ENCODE assay signal across 8 cellular contexts in the genomic region with DNA sequence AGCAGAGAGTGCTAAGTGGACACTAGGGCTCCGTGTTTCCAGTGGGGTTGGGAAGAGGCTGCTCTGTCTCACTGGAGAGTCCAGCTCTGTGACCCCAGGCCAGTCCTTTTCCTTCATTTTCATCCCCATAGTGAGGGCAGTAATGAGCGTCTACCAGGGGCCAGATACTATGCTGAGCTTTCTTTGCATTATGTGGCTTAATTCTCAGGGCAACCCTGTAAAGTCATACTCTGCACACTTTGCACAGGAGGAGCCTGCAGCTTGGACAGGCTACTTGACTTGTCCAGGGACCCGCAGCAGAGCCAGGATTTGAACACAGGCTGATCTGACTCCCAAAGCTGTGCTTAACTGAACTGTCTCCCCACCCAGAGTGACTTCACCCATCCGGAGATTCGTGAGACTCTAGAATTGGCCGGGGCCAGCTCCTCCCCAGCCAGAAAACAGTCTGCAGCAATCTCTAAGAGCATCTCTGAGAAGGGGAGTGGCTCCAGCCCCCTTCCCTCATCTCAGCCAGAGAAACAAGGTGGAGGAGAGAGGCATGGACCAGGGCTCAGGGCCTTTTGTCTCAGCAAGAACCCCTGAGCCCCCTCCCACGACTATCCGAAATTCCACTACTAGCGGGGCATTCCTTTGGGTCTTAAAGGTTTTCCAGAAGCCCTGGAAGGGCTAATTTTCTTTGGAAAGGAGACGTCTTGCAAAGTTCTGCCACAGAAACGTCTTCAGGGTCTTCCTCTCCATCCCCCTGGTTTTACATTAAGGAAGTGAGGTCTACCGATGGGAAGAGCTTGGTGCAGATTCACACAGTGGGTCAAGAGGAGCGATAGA. TPM values are rescaled to one million over a fixed set of nuclear protein-coding genes. Genes with fewer than 3 reads are reported as not detected.
DNase-seq lines count a peak whose midpoint lies in the region; ATAC-seq, FAIRE-seq and TF ChIP-seq lines count a peak whose summit lies in the region.

No MANE protein-coding gene starts in this region.

- H3K4me1 Mint-ChIP-seq in activated CD8-positive, alpha-beta memory T cell treated with anti-CD3 and anti-CD28 coated beads, Interleukin-2, amount 10 ng/mL, durations not matched to agents 7 days and 5 days = peaks cover 10% of the 10 kb centered on the region
- no peaks in the 10 kb centered on the region for H3K4me1 Mint-ChIP-seq in astrocyte (ENCODE audit: low read depth, unreplicated experiment)

- CTCF ChIA-PET in activated CD8-positive, alpha-beta memory T cell treated with anti-CD3 and anti-CD28 coated beads, Interleukin-2, amount 10 ng/mL, durations not matched to agents 7 days and 5 days (lab: Charles Lee) = interaction anchor here (0.7 to 6.7 kb wide), 18 partner anchors 8 to 273 kb away, joined by 3 to 101 read pairs (median 4); partner anchors contain the start of genes S100PBP and YARS1
- CTCF ChIA-PET in HepG2 (lab: Yijun Ruan, JAX; ENCODE audit: low intra/inter-chr PET ratio, low total read pairs) = interaction anchor here (1.2 kb wide), 1 partner anchor 54 kb away, joined by 3 read pairs; no protein-coding TSS in a partner anchor

- WGBS in HepG2 (ENCODE audit: low lambda C conversion rate) = 24% methylated on average over 8 of the region's 13 CpGs

- H3K27ac ChIP-seq in astrocyte (ENCODE audit: low read depth, low read length) = no peak overlapping the region
- H3K27ac ChIP-seq in HepG2 (ENCODE audit: extremely low read length, insufficient read depth, low read length) = no peak overlapping the region
- H3K27ac ChIP-seq in thoracic aorta = peak overlapping the region in 1 of 2 donors; percentile 44

- no peak overlapping the region for H3K27ac Mint-ChIP-seq in activated CD8-positive, alpha-beta memory T cell treated with anti-CD3 and anti-CD28 coated beads, Interleukin-2, amount 10 ng/mL, durations not matched to agents 7 days and 5 days
- peak overlapping the region; percentile 47 for H3K27ac Mint-ChIP-seq in astrocyte (ENCODE audit: unreplicated experiment)

- peak; percentile 9 for ATAC-seq in activated CD8-positive, alpha-beta memory T cell treated with anti-CD3 and anti-CD28 coated beads, Interleukin-2, amount 10 ng/mL, durations not matched to agents 7 days and 5 days
- ATAC-seq in HepG2 = peak; percentile 15
- no peak for ATAC-seq in thoracic aorta (ENCODE audit: insufficient number of reproducible peaks, low FRiP score, low read depth)
- ATAC-seq in HG02642 (IDR thresholded peaks at IDR 0.05; ENCODE audit: poor library complexity, unreplicated experiment) = no peak

- H3K27me3 ChIP-seq in astrocyte (ENCODE audit: insufficient read depth, low read length) = peaks cover 5% of the 10 kb centered on the region
- peaks cover 0 to 19% of the 10 kb centered on the region in 2 experiments; a peak in 3 of 5 replicates for H3K27me3 ChIP-seq in HepG2 (ENCODE audit: control insufficient read depth in 1 of 2, insufficient read depth in 2 of 2, low read length in 2 of 2)
- H3K27me3 ChIP-seq in thoracic aorta (replicated peaks; ENCODE audit: insufficient read depth) = no peaks in the 10 kb centered on the region

- peaks cover 5% of the 10 kb centered on the region for H3K4me1 ChIP-seq in astrocyte (ENCODE audit: insufficient read depth, low read length)
- H3K4me1 ChIP-seq in HepG2 (ENCODE audit: insufficient read depth, low read length) = peaks cover 32% of the 10 kb centered on the region
- peaks cover 6 to 42% of the 10 kb centered on the region in 2 donors for H3K4me1 ChIP-seq in thoracic aorta (ENCODE audit: control insufficient read depth in 1 of 2, low read depth in 2 of 2)

- intact Hi-C loops in HepG2 (cut with micrococcal nuclease; ENCODE audit: unreplicated experiment) = loop anchor here (5.0 to 10.0 kb wide), 3 partner anchors 54 to 349 kb away; partner anchors contain the start of genes S100PBP and YARS1

- H3K36me3 ChIP-seq in astrocyte (ENCODE audit: insufficient read depth, low read length) = no peaks in the 10 kb centered on the region
- no peaks in the 10 kb centered on the region for H3K36me3 ChIP-seq in HepG2 (replicated peaks in 1 of 2; ENCODE audit: control insufficient read depth in 1 of 2, insufficient read depth in 2 of 2, low read length in 2 of 2)
- H3K36me3 ChIP-seq in thoracic aorta = no peaks in the 10 kb centered on the region

- TF ChIP-seq CTCF in astrocyte (IDR thresholded peaks at IDR 0.05; ENCODE audit: insufficient read depth, low read depth, low read length) (no peak), HepG2 (CRISPR knock-in tag; IDR thresholded peaks at IDR 0.05) (no peak), thoracic aorta (IDR thresholded peaks at IDR 0.05) (no peak)

- no peak for TF ChIP-seq POLR2A in HepG2 (IDR thresholded peaks at IDR 0.05; ENCODE audit: insufficient read depth in 1 of 2, low read depth in 2 of 2, low read length in 2 of 2)

- H3K9ac ChIP-seq in astrocyte (ENCODE audit: low read length) (peak overlapping the region; percentile 65), HepG2 (ENCODE audit: insufficient read depth, low read depth, low read length) (peak overlapping the region; percentile 34; the same call in 1 of the 2 replicates)

- H3K4me2 ChIP-seq in astrocyte (ENCODE audit: low read length) (peak overlapping the region; percentile 87), HepG2 (ENCODE audit: low read depth, low read length) (peak overlapping the region; percentile 97)

- no peak for TF ChIP-seq EP300 in HepG2 (IDR thresholded peaks at IDR 0.05; ENCODE audit: low read depth in 2 of 2, low read length in 2 of 2)
- no peak for TF ChIP-seq EP300 in HepG2 (CRISPR knock-in tag; IDR thresholded peaks at IDR 0.05; ENCODE audit: borderline replicate concordance)

- H2AFZ ChIP-seq in astrocyte (ENCODE audit: low read depth, low read length) (peak overlapping the region; percentile 62), HepG2 (ENCODE audit: low read length) (peak overlapping the region; percentile 42)

- peak overlapping the region; percentile 55 for H3K4me3 ChIP-seq in astrocyte (ENCODE audit: insufficient read depth, low read depth, low read length)
- H3K4me3 ChIP-seq in HepG2 (replicated peaks in 1 of 3; ENCODE audit: insufficient read depth in 1 of 3, low read depth in 2 of 3, low read length in 3 of 3) = peak overlapping the region; percentile 58 to 78 (median 59); a peak in 5 of 6 replicates
- peak overlapping the region; percentile 75 for H3K4me3 ChIP-seq in thoracic aorta

- in situ Hi-C loops in HepG2 (cut with HindIII; ENCODE audit: extremely low pct_ligation_motif_present, low pct_unique_long_range_greater_than_20kb) = loop anchor here (10.0 kb wide), 1 partner anchor 47 kb away; no protein-coding TSS in a partner anchor

- TF ChIP-seq RAD21 in HepG2 (CRISPR knock-in tag; IDR thresholded peaks at IDR 0.05) = no peak

- peaks cover 53% of the 10 kb centered on the region for H3K27me3 Mint-ChIP-seq in activated CD8-positive, alpha-beta memory T cell treated with anti-CD3 and anti-CD28 coated beads, Interleukin-2, amount 10 ng/mL, durations not matched to agents 7 days and 5 days
- peaks cover 63% of the 10 kb centered on the region for H3K27me3 Mint-ChIP-seq in astrocyte (ENCODE audit: low read depth, unreplicated experiment)

- POLR2A ChIA-PET in HepG2 (lab: Yijun Ruan, JAX) = no interaction called here

- H3K9me3 Mint-ChIP-seq in activated CD8-positive, alpha-beta memory T cell treated with anti-CD3 and anti-CD28 coated beads, Interleukin-2, amount 10 ng/mL, durations not matched to agents 7 days and 5 days (ENCODE audit: low read depth) = no peaks in the 10 kb centered on the region
- no peaks in the 10 kb centered on the region for H3K9me3 Mint-ChIP-seq in astrocyte (ENCODE audit: unreplicated experiment)

- H4K20me1 ChIP-seq in astrocyte (ENCODE audit: insufficient read depth, low read length) (peaks cover 5% of the 10 kb centered on the region), HepG2 (ENCODE audit: insufficient read depth, low read length) (peaks cover 5% of the 10 kb centered on the region)

- no peaks in the 10 kb centered on the region for H3K36me3 Mint-ChIP-seq in activated CD8-positive, alpha-beta memory T cell treated with anti-CD3 and anti-CD28 coated beads, Interleukin-2, amount 10 ng/mL, durations not matched to agents 7 days and 5 days
- H3K36me3 Mint-ChIP-seq in astrocyte (ENCODE audit: low read depth, unreplicated experiment) = peaks cover 10% of the 10 kb centered on the region

- no peaks in the 10 kb centered on the region for H3K79me2 ChIP-seq in astrocyte (ENCODE audit: insufficient read depth, low read length)
- no peaks in the 10 kb centered on the region for H3K79me2 ChIP-seq in HepG2 (ENCODE audit: insufficient read depth, low read length)

- no peak for DNase-seq in activated CD8-positive, alpha-beta memory T cell treated with anti-CD3 and anti-CD28 coated beads, Interleukin-2, amount 10 ng/mL, durations not matched to agents 7 days and 5 days
- no peak for DNase-seq in activated CD8-positive, alpha-beta memory T cell treated with anti-CD3 and anti-CD28 coated beads, Interleukin-2, amount 50 U/mL, for 48 hours
- DNase-seq in astrocyte (ENCODE audit: low read depth) (no peak), HepG2 (ENCODE audit: low spot score) (no peak), thoracic aorta (ENCODE audit: low spot score) (no peak), GF-D8 (lab: John Stamatoyannopoulos, UW) (no peak)
- DNase-seq in stimulated activated CD4-positive, alpha-beta T cell treated with anti-CD3 and anti-CD28 coated beads, Interleukin-15, amount 100 ng/mL, for 24 hours = no peak

- FAIRE-seq in astrocyte (lab: Jason Lieb, UNC) = no peak
- FAIRE-seq in HepG2 (lab: Jason Lieb, UNC) = no peak

- H3K9me3 ChIP-seq in astrocyte (ENCODE audit: insufficient read depth, low read depth, low read length) (no peaks in the 10 kb centered on the region), HepG2 (ENCODE audit: low read length) (no peaks in the 10 kb centered on the region), thoracic aorta (no peaks in the 10 kb centered on the region)

- no peak overlapping the region for H3K4me3 Mint-ChIP-seq in activated CD8-positive, alpha-beta memory T cell treated with anti-CD3 and anti-CD28 coated beads, Interleukin-2, amount 10 ng/mL, durations not matched to agents 7 days and 5 days
- H3K4me3 Mint-ChIP-seq in astrocyte (ENCODE audit: unreplicated experiment) = peak overlapping the region; percentile 76

- no TSS peak for BruUV-seq in HepG2 (replicated peaks; lab: Mats Ljungman, UMichigan)

RNA-seq across cellular contexts. Expression of gene FNDC5, which starts 0.9 kb away (rescaled TPM):
- not detected for total RNA-seq in activated CD8-positive, alpha-beta memory T cell treated with anti-CD3 and anti-CD28 coated beads, Interleukin-2, amount 10 ng/mL, durations not matched to agents 7 days and 5 days
- total RNA-seq in astrocyte (0.39 and 0.96 TPM in 2 replicates), HepG2 (2016; rRNA removed; fragmentation: Illumina TruSeq; extraction: Trizol) (1.6 and 3.1 TPM in 2 replicates), thoracic aorta (10 to 100 TPM in 1 of 2 donors, 1 to 10 TPM in 1; 6.2 to 18.8 TPM)
- 2.6 and 2.8 TPM in 2 replicates for total RNA-seq in HepG2 (2016; cell fraction: cytosol; rRNA removed; fragmentation: Illumina TruSeq; extraction: Trizol; ENCODE audit: low read depth)
- 1.6 and 2.6 TPM in 2 replicates for total RNA-seq in HepG2 (2016; cell fraction: insoluble cytoplasmic fraction; rRNA removed; fragmentation: Illumina TruSeq; extraction: Trizol)
- total RNA-seq in HepG2 (2016; cell fraction: membrane; rRNA removed; fragmentation: Illumina TruSeq; extraction: Trizol) = 5.4 and 6.4 TPM in 2 replicates
- total RNA-seq in HepG2 (2016; cell fraction: nucleus; rRNA removed; fragmentation: Illumina TruSeq; extraction: Trizol) = 1.3 and 2.2 TPM in 2 replicates
- 1.0 and 1.4 TPM in 2 replicates for polyA plus RNA-seq in HepG2 (2011; rRNA removed)
- 0.60 and 1.0 TPM in 2 replicates for polyA plus RNA-seq in HepG2 (2011; cell fraction: cytosol; rRNA removed)
- polyA plus RNA-seq in HepG2 (2011; cell fraction: nucleus; rRNA removed) = 1.8 and 2.0 TPM in 2 replicates
- polyA plus RNA-seq in HepG2 (2012) = 0.46 and 0.56 TPM in 2 replicates
- polyA plus RNA-seq in HepG2 (2016; cell fraction: cytosol; fragmentation: Illumina TruSeq; extraction: Trizol; ENCODE audit: low read depth) = 4.2 and 5.7 TPM in 2 replicates
- polyA plus RNA-seq in HepG2 (2016; cell fraction: insoluble cytoplasmic fraction; fragmentation: Illumina TruSeq; extraction: Trizol; ENCODE audit: low read depth) = 1.4 and 1.8 TPM in 2 replicates
- 5.2 and 5.9 TPM in 2 replicates for polyA plus RNA-seq in HepG2 (2016; cell fraction: membrane; fragmentation: Illumina TruSeq; extraction: Trizol; ENCODE audit: low read depth)
- polyA plus RNA-seq in HepG2 (2016; cell fraction: nucleus; fragmentation: Illumina TruSeq; extraction: Trizol; ENCODE audit: insufficient read depth, low read depth) = 2.1 and 4.0 TPM in 2 replicates
- polyA minus RNA-seq in HepG2 (2011; rRNA and poly(A)+ RNA removed; ENCODE audit: low replicate concordance) = 0.78 TPM in 1 of 2 replicates, not detected in the other
- polyA minus RNA-seq in HepG2 (2011; cell fraction: cytosol; rRNA and poly(A)+ RNA removed) = 0.88 TPM in 1 of 2 replicates, not detected in the other
- polyA minus RNA-seq in HepG2 (2011; cell fraction: nucleus; rRNA and poly(A)+ RNA removed) = 0.62 TPM in 1 of 2 replicates, not detected in the other

RNA-seq across cellular contexts. Expression of gene HPCA, which starts 14.7 kb away (rescaled TPM):
- under 1 TPM in 1 of 2 experiments, not detected in 1; 0.35 TPM for total RNA-seq in activated CD8-positive, alpha-beta memory T cell treated with anti-CD3 and anti-CD28 coated beads, Interleukin-2, amount 10 ng/mL, durations not matched to agents 7 days and 5 days
- not detected in 2 replicates for total RNA-seq in astrocyte
- total RNA-seq in HepG2 (2016; rRNA removed; fragmentation: Illumina TruSeq; extraction: Trizol) = not detected in 2 replicates
- not detected in 2 replicates for total RNA-seq in HepG2 (2016; cell fraction: cytosol; rRNA removed; fragmentation: Illumina TruSeq; extraction: Trizol; ENCODE audit: low read depth)
- total RNA-seq in HepG2 (2016; cell fraction: insoluble cytoplasmic fraction; rRNA removed; fragmentation: Illumina TruSeq; extraction: Trizol) = not detected in 2 replicates
- total RNA-seq in HepG2 (2016; cell fraction: membrane; rRNA removed; fragmentation: Illumina TruSeq; extraction: Trizol) = not detected in 2 replicates
- not detected in 2 replicates for total RNA-seq in HepG2 (2016; cell fraction: nucleus; rRNA removed; fragmentation: Illumina TruSeq; extraction: Trizol)
- not detected in 2 replicates for polyA plus RNA-seq in HepG2 (2011; rRNA removed)
- polyA plus RNA-seq in HepG2 (2011; cell fraction: cytosol; rRNA removed) = not detected in 2 replicates
- 0.38 TPM in 1 of 2 replicates, not detected in the other for polyA plus RNA-seq in HepG2 (2011; cell fraction: nucleus; rRNA removed)
- polyA plus RNA-seq in HepG2 (2012) = not detected in 2 replicates
- not detected in 2 replicates for polyA plus RNA-seq in HepG2 (2016; cell fraction: cytosol; fragmentation: Illumina TruSeq; extraction: Trizol; ENCODE audit: low read depth)
- polyA plus RNA-seq in HepG2 (2016; cell fraction: insoluble cytoplasmic fraction; fragmentation: Illumina TruSeq; extraction: Trizol; ENCODE audit: low read depth) = not detected in 2 replicates
- polyA plus RNA-seq in HepG2 (2016; cell fraction: membrane; fragmentation: Illumina TruSeq; extraction: Trizol; ENCODE audit: low read depth) = not detected in 2 replicates
- polyA plus RNA-seq in HepG2 (2016; cell fraction: nucleus; fragmentation: Illumina TruSeq; extraction: Trizol; ENCODE audit: insufficient read depth, low read depth) = not detected in 2 replicates
- polyA minus RNA-seq in HepG2 (2011; rRNA and poly(A)+ RNA removed; ENCODE audit: low replicate concordance) = 0.35 TPM in 1 of 2 replicates, not detected in the other
- not detected in 2 replicates for polyA minus RNA-seq in HepG2 (2011; cell fraction: cytosol; rRNA and poly(A)+ RNA removed)
- polyA minus RNA-seq in HepG2 (2011; cell fraction: nucleus; rRNA and poly(A)+ RNA removed) = not detected in 2 replicates
- total RNA-seq in thoracic aorta = not detected

RNA-seq across cellular contexts. Expression of gene TMEM54, which starts 29.6 kb away (rescaled TPM):
- not detected for total RNA-seq in activated CD8-positive, alpha-beta memory T cell treated with anti-CD3 and anti-CD28 coated beads, Interleukin-2, amount 10 ng/mL, durations not matched to agents 7 days and 5 days
- total RNA-seq in astrocyte (8.0 and 9.3 TPM in 2 replicates), HepG2 (2016; rRNA removed; fragmentation: Illumina TruSeq; extraction: Trizol) (0.76 and 2.5 TPM in 2 replicates), thoracic aorta (10 to 100 TPM; 28.1 to 56.6 TPM)
- 6.9 and 7.0 TPM in 2 replicates for total RNA-seq in HepG2 (2016; cell fraction: cytosol; rRNA removed; fragmentation: Illumina TruSeq; extraction: Trizol; ENCODE audit: low read depth)
- 0.83 and 1.3 TPM in 2 replicates for total RNA-seq in HepG2 (2016; cell fraction: insoluble cytoplasmic fraction; rRNA removed; fragmentation: Illumina TruSeq; extraction: Trizol)
- total RNA-seq in HepG2 (2016; cell fraction: membrane; rRNA removed; fragmentation: Illumina TruSeq; extraction: Trizol) = 5.0 and 5.4 TPM in 2 replicates
- 1.2 and 1.7 TPM in 2 replicates for total RNA-seq in HepG2 (2016; cell fraction: nucleus; rRNA removed; fragmentation: Illumina TruSeq; extraction: Trizol)
- 2.9 and 4.0 TPM in 2 replicates for polyA plus RNA-seq in HepG2 (2011; rRNA removed)
- 4.2 and 5.4 TPM in 2 replicates for polyA plus RNA-seq in HepG2 (2011; cell fraction: cytosol; rRNA removed)
- 2.7 and 3.1 TPM in 2 replicates for polyA plus RNA-seq in HepG2 (2011; cell fraction: nucleus; rRNA removed)
- polyA plus RNA-seq in HepG2 (2012) = 0.43 and 2.3 TPM in 2 replicates
- 9.6 and 9.8 TPM in 2 replicates for polyA plus RNA-seq in HepG2 (2016; cell fraction: cytosol; fragmentation: Illumina TruSeq; extraction: Trizol; ENCODE audit: low read depth)
- polyA plus RNA-seq in HepG2 (2016; cell fraction: insoluble cytoplasmic fraction; fragmentation: Illumina TruSeq; extraction: Trizol; ENCODE audit: low read depth) = 1.0 and 1.1 TPM in 2 replicates
- 6.2 and 6.8 TPM in 2 replicates for polyA plus RNA-seq in HepG2 (2016; cell fraction: membrane; fragmentation: Illumina TruSeq; extraction: Trizol; ENCODE audit: low read depth)
- polyA plus RNA-seq in HepG2 (2016; cell fraction: nucleus; fragmentation: Illumina TruSeq; extraction: Trizol; ENCODE audit: insufficient read depth, low read depth) = 1.3 and 2.6 TPM in 2 replicates
- polyA minus RNA-seq in HepG2 (2011; rRNA and poly(A)+ RNA removed; ENCODE audit: low replicate concordance) = 6.4 and 19.0 TPM in 2 replicates
- 1.8 TPM in 1 of 2 replicates, not detected in the other for polyA minus RNA-seq in HepG2 (2011; cell fraction: cytosol; rRNA and poly(A)+ RNA removed)
- 0.75 TPM in 1 of 2 replicates, not detected in the other for polyA minus RNA-seq in HepG2 (2011; cell fraction: nucleus; rRNA and poly(A)+ RNA removed)

RNA-seq across cellular contexts. Expression of gene S100PBP, which starts 54.1 kb away (rescaled TPM):
- 100 to 1,000 TPM in 1 of 2 experiments, 10 to 100 TPM in 1; 85.3 to 102 TPM for total RNA-seq in activated CD8-positive, alpha-beta memory T cell treated with anti-CD3 and anti-CD28 coated beads, Interleukin-2, amount 10 ng/mL, durations not matched to agents 7 days and 5 days
- total RNA-seq in astrocyte (39.9 and 40.3 TPM in 2 replicates), HepG2 (2016; rRNA removed; fragmentation: Illumina TruSeq; extraction: Trizol) (26.1 and 28.4 TPM in 2 replicates), thoracic aorta (10 to 100 TPM; 44.3 to 46.1 TPM)
- 18.1 and 18.8 TPM in 2 replicates for total RNA-seq in HepG2 (2016; cell fraction: cytosol; rRNA removed; fragmentation: Illumina TruSeq; extraction: Trizol; ENCODE audit: low read depth)
- total RNA-seq in HepG2 (2016; cell fraction: insoluble cytoplasmic fraction; rRNA removed; fragmentation: Illumina TruSeq; extraction: Trizol) = 24.5 and 27.7 TPM in 2 replicates
- total RNA-seq in HepG2 (2016; cell fraction: membrane; rRNA removed; fragmentation: Illumina TruSeq; extraction: Trizol) = 22.6 and 25.5 TPM in 2 replicates
- 24.5 and 34.9 TPM in 2 replicates for total RNA-seq in HepG2 (2016; cell fraction: nucleus; rRNA removed; fragmentation: Illumina TruSeq; extraction: Trizol)
- polyA plus RNA-seq in HepG2 (2011; rRNA removed) = 17.9 and 20.4 TPM in 2 replicates
- polyA plus RNA-seq in HepG2 (2011; cell fraction: cytosol; rRNA removed) = 6.8 and 11.2 TPM in 2 replicates
- 18.2 and 22.4 TPM in 2 replicates for polyA plus RNA-seq in HepG2 (2011; cell fraction: nucleus; rRNA removed)
- 10.8 and 13.1 TPM in 2 replicates for polyA plus RNA-seq in HepG2 (2012)
- 4.2 and 4.7 TPM in 2 replicates for polyA plus RNA-seq in HepG2 (2016; cell fraction: cytosol; fragmentation: Illumina TruSeq; extraction: Trizol; ENCODE audit: low read depth)
- polyA plus RNA-seq in HepG2 (2016; cell fraction: insoluble cytoplasmic fraction; fragmentation: Illumina TruSeq; extraction: Trizol; ENCODE audit: low read depth) = 19.5 and 20.9 TPM in 2 replicates
- polyA plus RNA-seq in HepG2 (2016; cell fraction: membrane; fragmentation: Illumina TruSeq; extraction: Trizol; ENCODE audit: low read depth) = 5.3 and 5.6 TPM in 2 replicates
- 49.7 and 53.4 TPM in 2 replicates for polyA plus RNA-seq in HepG2 (2016; cell fraction: nucleus; fragmentation: Illumina TruSeq; extraction: Trizol; ENCODE audit: insufficient read depth, low read depth)
- polyA minus RNA-seq in HepG2 (2011; rRNA and poly(A)+ RNA removed; ENCODE audit: low replicate concordance) = 20.9 and 25.1 TPM in 2 replicates
- 9.6 and 12.2 TPM in 2 replicates for polyA minus RNA-seq in HepG2 (2011; cell fraction: cytosol; rRNA and poly(A)+ RNA removed)
- 44.3 and 47.9 TPM in 2 replicates for polyA minus RNA-seq in HepG2 (2011; cell fraction: nucleus; rRNA and poly(A)+ RNA removed)

RNA-seq across cellular contexts. Expression of gene YARS1, which starts 54.4 kb away (rescaled TPM):
- 100 to 1,000 TPM; 192 to 238 TPM for total RNA-seq in activated CD8-positive, alpha-beta memory T cell treated with anti-CD3 and anti-CD28 coated beads, Interleukin-2, amount 10 ng/mL, durations not matched to agents 7 days and 5 days
- total RNA-seq in astrocyte (214 and 219 TPM in 2 replicates), HepG2 (2016; rRNA removed; fragmentation: Illumina TruSeq; extraction: Trizol) (102 and 113 TPM in 2 replicates), thoracic aorta (10 to 100 TPM; 62.5 to 74.9 TPM)
- 36.6 and 40.5 TPM in 2 replicates for total RNA-seq in HepG2 (2016; cell fraction: cytosol; rRNA removed; fragmentation: Illumina TruSeq; extraction: Trizol; ENCODE audit: low read depth)
- total RNA-seq in HepG2 (2016; cell fraction: insoluble cytoplasmic fraction; rRNA removed; fragmentation: Illumina TruSeq; extraction: Trizol) = 96.0 and 117 TPM in 2 replicates
- 43.4 and 44.4 TPM in 2 replicates for total RNA-seq in HepG2 (2016; cell fraction: membrane; rRNA removed; fragmentation: Illumina TruSeq; extraction: Trizol)
- total RNA-seq in HepG2 (2016; cell fraction: nucleus; rRNA removed; fragmentation: Illumina TruSeq; extraction: Trizol) = 70.7 and 78.7 TPM in 2 replicates
- 50.1 and 52.2 TPM in 2 replicates for polyA plus RNA-seq in HepG2 (2011; rRNA removed)
- polyA plus RNA-seq in HepG2 (2011; cell fraction: cytosol; rRNA removed) = 32.2 and 38.5 TPM in 2 replicates
- polyA plus RNA-seq in HepG2 (2011; cell fraction: nucleus; rRNA removed) = 91.6 and 121 TPM in 2 replicates
- 124 and 158 TPM in 2 replicates for polyA plus RNA-seq in HepG2 (2012)
- polyA plus RNA-seq in HepG2 (2016; cell fraction: cytosol; fragmentation: Illumina TruSeq; extraction: Trizol; ENCODE audit: low read depth) = 11.8 and 14.3 TPM in 2 replicates
- 83.4 and 91.9 TPM in 2 replicates for polyA plus RNA-seq in HepG2 (2016; cell fraction: insoluble cytoplasmic fraction; fragmentation: Illumina TruSeq; extraction: Trizol; ENCODE audit: low read depth)
- 20.7 and 20.8 TPM in 2 replicates for polyA plus RNA-seq in HepG2 (2016; cell fraction: membrane; fragmentation: Illumina TruSeq; extraction: Trizol; ENCODE audit: low read depth)
- 117 TPM in 2 replicates for polyA plus RNA-seq in HepG2 (2016; cell fraction: nucleus; fragmentation: Illumina TruSeq; extraction: Trizol; ENCODE audit: insufficient read depth, low read depth)
- polyA minus RNA-seq in HepG2 (2011; rRNA and poly(A)+ RNA removed; ENCODE audit: low replicate concordance) = 68.0 and 103 TPM in 2 replicates
- 43.2 and 68.7 TPM in 2 replicates for polyA minus RNA-seq in HepG2 (2011; cell fraction: cytosol; rRNA and poly(A)+ RNA removed)
- polyA minus RNA-seq in HepG2 (2011; cell fraction: nucleus; rRNA and poly(A)+ RNA removed) = 63.1 and 101 TPM in 2 replicates

Comparison
In these comparisons a context has a peak if more than half of its experiments do, and no peak if none do; other contexts are left out.
1. ATAC-seq: peak in activated CD8-positive, alpha-beta memory T cell treated with anti-CD3 and anti-CD28 coated beads, Interleukin-2, amount 10 ng/mL, durations not matched to agents 7 days and 5 days (single experiment) and HepG2 (single experiment); none in thoracic aorta (single experiment) and HG02642 (single experiment).
2. Peak in every context shown above with its lines, with median percentiles within 50 percentile points of each other: H3K4me3 ChIP-seq.